In the genomic region with DNA sequence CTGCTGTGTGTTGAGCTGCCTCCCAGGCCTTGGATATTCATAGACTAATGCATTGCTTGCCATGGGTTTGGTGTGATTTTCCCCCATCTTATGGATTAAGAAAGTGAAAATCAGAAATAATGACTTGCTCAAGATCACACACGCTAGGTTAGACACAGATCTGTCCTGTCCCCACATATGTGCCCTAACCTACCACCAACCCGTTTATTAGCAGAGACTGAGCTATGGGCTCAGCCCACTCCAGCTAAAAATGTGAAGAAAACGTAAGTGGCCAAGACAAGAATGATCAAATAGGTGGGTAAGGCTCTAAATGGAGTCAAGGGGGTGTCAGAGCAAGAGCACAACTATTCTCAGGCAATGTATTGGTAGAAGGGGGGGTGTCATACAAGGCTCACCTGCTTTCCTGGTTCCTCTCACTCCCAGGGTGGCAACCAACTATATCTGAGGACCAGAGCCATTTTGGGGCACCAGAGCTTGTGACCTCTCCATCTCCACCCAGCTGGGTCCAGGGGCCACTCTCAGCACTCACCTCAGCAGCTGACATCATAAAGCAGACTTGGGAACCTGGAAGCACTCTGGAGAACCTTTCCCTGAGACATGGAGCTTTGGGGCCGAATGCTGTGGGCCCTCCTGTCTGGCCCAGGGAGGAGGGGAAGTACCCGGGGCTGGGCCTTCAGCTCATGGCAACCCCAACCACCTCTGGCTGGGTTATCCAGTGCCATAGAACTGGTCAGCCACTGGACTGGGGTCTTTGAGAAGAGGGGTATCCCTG, we compare ENCODE assay signal across 9 cellular contexts. TPM values are rescaled to one million over a fixed set of nuclear protein-coding genes. Genes with fewer than 3 reads are reported as not detected.
DNase-seq lines count a peak whose midpoint lies in the region; ATAC-seq, FAIRE-seq and TF ChIP-seq lines count a peak whose summit lies in the region.
"Had no signal": no experiment of that assay in that cellular context is flagged by ENCODE, and none has a peak within 500 bp of the region (broad histone marks: within the 10 kb centered on the region; RNA-seq: fewer than 3 reads in every experiment).

No MANE protein-coding gene starts in this region.

- H3K4me3 ChIP-seq in BLaER1 (peak overlapping the region; percentile 84), GM12878 (peak overlapping the region; percentile 81; the same call in 1 of the 2 replicates)

- H3K4me2 ChIP-seq in BLaER1 = peak overlapping the region; percentile 95
- peak overlapping the region; percentile 60 for H3K4me2 ChIP-seq in GM12878 (ENCODE audit: control insufficient read depth, insufficient read depth)

- CTCF ChIA-PET in GM12878 (lab: Yijun Ruan, JAX) = interaction anchor here (0.6 to 11.6 kb wide), 13 partner anchors 10 to 820 kb away, joined by 3 to 410 read pairs (median 4); partner anchors contain the start of genes CISH and MAPKAPK3

- H3K36me3 ChIP-seq in BLaER1 (peaks cover 43% of the 10 kb centered on the region), KOPT-K1 (ENCODE audit: insufficient read depth, low read length) (peaks cover 11% of the 10 kb centered on the region; the same call in 1 of the 2 replicates), GM12878 (ENCODE audit: control insufficient read depth in 2 of 2, insufficient read depth in 2 of 2, low read length in 1 of 2) (no peaks in the 10 kb centered on the region; a peak in 2 of 4 replicates)

- TF ChIP-seq POLR2A in GM12878 (IDR thresholded peaks at IDR 0.05; ENCODE audit: low read depth, low read length) = no peak

- peaks cover 5% of the 10 kb centered on the region for H3K79me2 ChIP-seq in GM12878 (ENCODE audit: control insufficient read depth, insufficient read depth, low read length)

- peak overlapping the region; percentile 95 to 96 for H3K27ac Mint-ChIP-seq in natural killer cell

- SMC1A ChIA-PET in GM12878 (lab: Charles Lee; ENCODE audit: uncharacterized antibody, unreplicated experiment) = interaction anchor here (1.3 to 6.5 kb wide), 7 partner anchors 20 to 82 kb away, joined by 3 to 137 read pairs (median 6); partner anchors contain the start of genes CISH and MAPKAPK3

- no peak overlapping the region for H3K27ac ChIP-seq in BLaER1
- H3K27ac ChIP-seq in KOPT-K1 (ENCODE audit: low read depth, low read length, poor library complexity, severe bottlenecking) = peak overlapping the region; percentile 100
- no peak overlapping the region for H3K27ac ChIP-seq in GM12878 (ENCODE audit: control insufficient read depth, insufficient read depth)

- RAD21 ChIA-PET in GM12878 (lab: Charles Lee; ENCODE audit: unreplicated experiment) = interaction anchor here (1.1 to 7.1 kb wide), 5 partner anchors 15 to 82 kb away, joined by 4 to 244 read pairs (median 6); partner anchors contain the start of genes CISH and MAPKAPK3

- intact Hi-C loops in GM12878 (cut with micrococcal nuclease; ENCODE audit: unreplicated experiment) = no loop called here
- intact Hi-C loops in natural killer cell (cut with micrococcal nuclease) = loop anchor here (10.0 kb wide), 1 partner anchor 84 kb away; no protein-coding TSS in a partner anchor

- peaks cover 12% of the 10 kb centered on the region for H4K20me1 ChIP-seq in BLaER1
- no peaks in the 10 kb centered on the region for H4K20me1 ChIP-seq in GM12878 (ENCODE audit: control insufficient read depth, insufficient read depth)

- H2AFZ ChIP-seq in GM12878 (ENCODE audit: control insufficient read depth, low read depth, low read length) = no peak overlapping the region

- H3K27me3 Mint-ChIP-seq in natural killer cell (ENCODE audit: low read depth in 2 of 2) = no peaks in the 10 kb centered on the region

- TF ChIP-seq CTCF in GM12878 (IDR thresholded peaks at IDR 0.05 in 2 of 3, conservative IDR thresholded peaks at IDR 0.05 in 1 of 3; ENCODE audit: control insufficient read depth in 2 of 3, extremely low read depth in 1 of 3, insufficient read depth in 1 of 3, low read depth in 3 of 3, low read length in 3 of 3) = no peak
- TF ChIP-seq CTCF in natural killer cell (IDR thresholded peaks at IDR 0.05) = no peak

- H3K4me3 Mint-ChIP-seq in natural killer cell = peak overlapping the region; percentile 96

- no peak for TF ChIP-seq EP300 in GM12878 (IDR thresholded peaks at IDR 0.05; ENCODE audit: borderline replicate concordance in 1 of 2, control insufficient read depth in 1 of 2, low read depth in 2 of 2, low read length in 2 of 2)

- in situ Hi-C loops in GM12878 (cut with MboI) = no loop called here

- WGBS in GM12878 (ENCODE audit: insufficient coverage, insufficient replicate concordance, low lambda C conversion rate, missing lambda C conversion rate) = 61% methylated on average over 5 of the region's 5 CpGs

- H3K4me1 Mint-ChIP-seq in natural killer cell = peaks cover 55 to 83% of the 10 kb centered on the region in 2 donors

- no peaks in the 10 kb centered on the region for H3K36me3 Mint-ChIP-seq in natural killer cell

- no peaks in the 10 kb centered on the region for H3K9me3 Mint-ChIP-seq in natural killer cell

- no peak for TF ChIP-seq RAD21 in GM12878 (IDR thresholded peaks at IDR 0.05; ENCODE audit: insufficient read depth, low read depth, low read length)

- BruUV-seq in GM12878 (replicated peaks; lab: Mats Ljungman, UMichigan) = no TSS peak

- H3K9me3 ChIP-seq in BLaER1 (no peaks in the 10 kb centered on the region), KOPT-K1 (ENCODE audit: insufficient read depth, low read length, poor library complexity, severe bottlenecking) (no peaks in the 10 kb centered on the region), GM12878 (replicated peaks; ENCODE audit: control insufficient read depth, insufficient read depth, low read length) (no peaks in the 10 kb centered on the region)

- H3K27me3 ChIP-seq in BLaER1 (no peaks in the 10 kb centered on the region; the same call in 1 of the 2 replicates), GM12878 (replicated peaks in 1 of 2; ENCODE audit: control insufficient read depth in 2 of 2, insufficient read depth in 2 of 2, low read length in 1 of 2) (no peaks in the 10 kb centered on the region)
- H3K27me3 ChIP-seq: foreskin keratinocyte had no signal

- DNase-seq in GM12878 (ENCODE audit: low read depth, low spot score) (no peak), natural killer cell (no peak), GDM1 (lab: John Stamatoyannopoulos, UW) (no peak), 8988T (no peak), kidney glomerular epithelial cell (lab: John Stamatoyannopoulos, UW) (no peak)
- DNase-seq in central memory CD4-positive, alpha-beta T cell = no peak
- DNase-seq: foreskin keratinocyte had no signal

- ATAC-seq in GM12878 (no peak), natural killer cell (no peak)
- ATAC-seq: foreskin keratinocyte had no signal

- H3K4me1 ChIP-seq in BLaER1 (peaks cover 36% of the 10 kb centered on the region), GM12878 (ENCODE audit: control insufficient read depth, insufficient read depth, low read length) (peaks cover 13% of the 10 kb centered on the region)
- H3K4me1 ChIP-seq: foreskin keratinocyte had no signal

- no peak for FAIRE-seq in GM12878 (lab: Jason Lieb, UNC)

- POLR2A ChIA-PET in GM12878 (lab: Charles Lee) = interaction anchor here (1.0 to 3.1 kb wide), 4 partner anchors 18 to 48 kb away, joined by 4 to 23 read pairs (median 13); partner anchors contain the start of gene CISH

- H3K9ac ChIP-seq in BLaER1 (peak overlapping the region; percentile 85), GM12878 (ENCODE audit: control insufficient read depth, insufficient read depth, low read length) (peak overlapping the region; percentile 86)

RNA-seq across cellular contexts. Expression of gene HEMK1, which starts 1.4 kb away (rescaled TPM):
- total RNA-seq in GM12878 (2013; cell fraction: nucleolus; rRNA removed) = 52.1 and 58.3 TPM in 2 replicates
- total RNA-seq in GM12878 (2014; rRNA removed) = 10.4 and 11.3 TPM in 2 replicates
- total RNA-seq in GM12878 (2014; rRNA removed; fragmentation: Illumina TruSeq; extraction: Trizol) = 9.5 and 10.5 TPM in 2 replicates
- total RNA-seq in GM12878 (2021) = 14.4 and 16.4 TPM in 2 replicates
- 13.7 TPM for polyA plus RNA-seq in GM12878 (2011; ENCODE audit: low read depth)
- 8.7 and 13.5 TPM in 2 replicates for polyA plus RNA-seq in GM12878 (2011; rRNA removed)
- polyA plus RNA-seq in GM12878 (2011; cell fraction: cytosol; rRNA removed) = 16.2 and 20.1 TPM in 2 replicates
- polyA plus RNA-seq in GM12878 (2011; cell fraction: nucleus; rRNA removed) = 57.9 and 77.5 TPM in 2 replicates
- polyA plus RNA-seq in GM12878 (2012) = 14.4 and 14.5 TPM in 2 replicates
- 4.9 and 9.9 TPM in 2 replicates for polyA plus RNA-seq in GM12878 (2014; fragmentation: Illumina TruSeq; extraction: Trizol)
- 10 to 100 TPM in 1 of 2 experiments, 1 to 10 TPM in 1; 2.8 to 10.5 TPM for polyA plus RNA-seq in GM12878 (2014; fragmentation: Nextera tagmentation; extraction: Ambion mirVana)
- polyA plus RNA-seq in GM12878 (2014; rRNA removed) = 15.1 and 15.8 TPM in 2 replicates
- polyA plus RNA-seq in GM12878 (2016; fragmentation: Nextera tagmentation; extraction: Ambion mirVana) = 10 to 100 TPM; 17.8 to 19.0 TPM
- 12.1 and 16.6 TPM in 2 replicates for polyA minus RNA-seq in GM12878 (2011; rRNA and poly(A)+ RNA removed)
- polyA minus RNA-seq in GM12878 (2011; cell fraction: cytosol; rRNA and poly(A)+ RNA removed) = 4.0 and 4.4 TPM in 2 replicates
- polyA minus RNA-seq in GM12878 (2011; cell fraction: nucleus; rRNA and poly(A)+ RNA removed) = 18.7 and 25.0 TPM in 2 replicates
- total RNA-seq in natural killer cell = 10 to 100 TPM; 20.5 to 29.3 (median 28.2) TPM

RNA-seq across cellular contexts. Expression of gene C3orf18, which starts 3.1 kb away (rescaled TPM):
- total RNA-seq in GM12878 (2013; cell fraction: nucleolus; rRNA removed) = 2.5 and 3.6 TPM in 2 replicates
- total RNA-seq in GM12878 (2014; rRNA removed) (0.45 and 0.87 TPM in 2 replicates), GM12878 (2014; rRNA removed; fragmentation: Illumina TruSeq; extraction: Trizol) (0.64 and 0.76 TPM in 2 replicates), GM12878 (2021) (0.61 and 1.3 TPM in 2 replicates), natural killer cell (10 to 100 TPM in 2 of 3 donors, 1 to 10 TPM in 1; 7.5 to 15.3 (median 11.7) TPM)
- 1.3 TPM for polyA plus RNA-seq in GM12878 (2011; ENCODE audit: low read depth)
- polyA plus RNA-seq in GM12878 (2011; rRNA removed) (2.3 and 3.2 TPM in 2 replicates), GM12878 (2014; fragmentation: Illumina TruSeq; extraction: Trizol) (0.48 and 1.0 TPM in 2 replicates), GM12878 (2014; fragmentation: Nextera tagmentation; extraction: Ambion mirVana) (under 1 TPM; 0.06 to 0.22 TPM), GM12878 (2014; rRNA removed) (0.77 and 1.7 TPM in 2 replicates), GM12878 (2016; fragmentation: Nextera tagmentation; extraction: Ambion mirVana) (under 1 TPM; 0.44 to 0.56 TPM)
- 3.9 and 4.8 TPM in 2 replicates for polyA plus RNA-seq in GM12878 (2011; cell fraction: cytosol; rRNA removed)
- 8.2 and 11.4 TPM in 2 replicates for polyA plus RNA-seq in GM12878 (2011; cell fraction: nucleus; rRNA removed)
- polyA plus RNA-seq in GM12878 (2012) = 1.6 and 1.9 TPM in 2 replicates
- polyA minus RNA-seq in GM12878 (2011; rRNA and poly(A)+ RNA removed) = 1.6 and 3.4 TPM in 2 replicates
- 0.52 TPM in 1 of 2 replicates, not detected in the other for polyA minus RNA-seq in GM12878 (2011; cell fraction: cytosol; rRNA and poly(A)+ RNA removed)
- polyA minus RNA-seq in GM12878 (2011; cell fraction: nucleus; rRNA and poly(A)+ RNA removed) = 1.8 and 3.3 TPM in 2 replicates

RNA-seq across cellular contexts. Expression of gene CISH, which starts 40.9 kb away (rescaled TPM):
- 2.3 and 2.6 TPM in 2 replicates for total RNA-seq in GM12878 (2013; cell fraction: nucleolus; rRNA removed)
- total RNA-seq in GM12878 (2014; rRNA removed) = 2.3 and 2.5 TPM in 2 replicates
- 0.94 and 1.0 TPM in 2 replicates for total RNA-seq in GM12878 (2014; rRNA removed; fragmentation: Illumina TruSeq; extraction: Trizol)
- 4.4 and 5.1 TPM in 2 replicates for total RNA-seq in GM12878 (2021)
- polyA plus RNA-seq in GM12878 (2011; ENCODE audit: low read depth) = 0.25 TPM
- 0.20 and 0.41 TPM in 2 replicates for polyA plus RNA-seq in GM12878 (2011; rRNA removed)
- 0.97 and 1.0 TPM in 2 replicates for polyA plus RNA-seq in GM12878 (2011; cell fraction: cytosol; rRNA removed)
- polyA plus RNA-seq in GM12878 (2011; cell fraction: nucleus; rRNA removed) = 1.8 and 2.2 TPM in 2 replicates
- polyA plus RNA-seq in GM12878 (2012) = 1.4 and 1.5 TPM in 2 replicates
- 1.4 and 2.7 TPM in 2 replicates for polyA plus RNA-seq in GM12878 (2014; fragmentation: Illumina TruSeq; extraction: Trizol)
- under 1 TPM; 0.21 to 0.57 TPM for polyA plus RNA-seq in GM12878 (2014; fragmentation: Nextera tagmentation; extraction: Ambion mirVana)
- 3.2 and 3.7 TPM in 2 replicates for polyA plus RNA-seq in GM12878 (2014; rRNA removed)
- 1 to 10 TPM; 1.1 to 2.5 TPM for polyA plus RNA-seq in GM12878 (2016; fragmentation: Nextera tagmentation; extraction: Ambion mirVana)
- 1.6 and 1.9 TPM in 2 replicates for polyA minus RNA-seq in GM12878 (2011; rRNA and poly(A)+ RNA removed)
- 0.80 and 0.94 TPM in 2 replicates for polyA minus RNA-seq in GM12878 (2011; cell fraction: cytosol; rRNA and poly(A)+ RNA removed)
- polyA minus RNA-seq in GM12878 (2011; cell fraction: nucleus; rRNA and poly(A)+ RNA removed) = 1.9 and 3.2 TPM in 2 replicates
- total RNA-seq in natural killer cell = 10 to 100 TPM in 2 of 3 donors, 1 to 10 TPM in 1; 2.4 to 23.6 (median 11.3) TPM

RNA-seq across cellular contexts. Expression of gene MAPKAPK3, which starts 46.3 kb away (rescaled TPM):
- total RNA-seq in GM12878 (2013; cell fraction: nucleolus; rRNA removed) = 25.1 and 26.3 TPM in 2 replicates
- total RNA-seq in GM12878 (2014; rRNA removed) (42.6 and 49.2 TPM in 2 replicates), GM12878 (2014; rRNA removed; fragmentation: Illumina TruSeq; extraction: Trizol) (25.4 and 27.2 TPM in 2 replicates), GM12878 (2021) (39.9 and 42.0 TPM in 2 replicates), natural killer cell (10 to 100 TPM; 48.0 to 57.7 (median 49.3) TPM)
- 9.1 TPM for polyA plus RNA-seq in GM12878 (2011; ENCODE audit: low read depth)
- polyA plus RNA-seq in GM12878 (2011; rRNA removed) (33.5 and 66.0 TPM in 2 replicates), GM12878 (2014; fragmentation: Illumina TruSeq; extraction: Trizol) (39.9 and 46.7 TPM in 2 replicates), GM12878 (2014; fragmentation: Nextera tagmentation; extraction: Ambion mirVana) (1 to 10 TPM; 7.9 to 8.7 TPM), GM12878 (2014; rRNA removed) (43.9 and 45.3 TPM in 2 replicates), GM12878 (2016; fragmentation: Nextera tagmentation; extraction: Ambion mirVana) (10 to 100 TPM; 32.4 to 38.0 TPM)
- 81.5 and 93.9 TPM in 2 replicates for polyA plus RNA-seq in GM12878 (2011; cell fraction: cytosol; rRNA removed)
- polyA plus RNA-seq in GM12878 (2011; cell fraction: nucleus; rRNA removed) = 58.1 and 59.6 TPM in 2 replicates
- polyA plus RNA-seq in GM12878 (2012) = 14.5 and 14.9 TPM in 2 replicates
- polyA minus RNA-seq in GM12878 (2011; rRNA and poly(A)+ RNA removed) = 53.0 and 58.0 TPM in 2 replicates
- polyA minus RNA-seq in GM12878 (2011; cell fraction: cytosol; rRNA and poly(A)+ RNA removed) = 12.2 and 17.4 TPM in 2 replicates
- polyA minus RNA-seq in GM12878 (2011; cell fraction: nucleus; rRNA and poly(A)+ RNA removed) = 11.7 and 18.6 TPM in 2 replicates
